In genomic region chr1:14768589-14769304, GRCh38 we compare ENCODE assay signal across 1 cellular context.
TF ChIP-seq lines count a peak whose summit lies in the region.

No MANE protein-coding gene starts in this region.

TF ChIP-seq in WTC11, 78 proteins besides CTCF, POLR2A, EP300 and RAD21 (continued from another document):
- no peak for TF ChIP-seq ATF6 (CRISPR knock-in tag; IDR thresholded peaks at IDR 0.05)
- no peak for TF ChIP-seq TEAD4 (CRISPR knock-in tag; IDR thresholded peaks at IDR 0.05)
- no peak for TF ChIP-seq FOXK1 (CRISPR knock-in tag; IDR thresholded peaks at IDR 0.05)
- TF ChIP-seq CREB1 (CRISPR knock-in tag; IDR thresholded peaks at IDR 0.05): no peak
- TF ChIP-seq IRF2 (CRISPR knock-in tag; IDR thresholded peaks at IDR 0.05; ENCODE audit: borderline replicate concordance, low read depth): no peak
- TF ChIP-seq SOX15 (CRISPR knock-in tag; IDR thresholded peaks at IDR 0.05): no peak
- TF ChIP-seq ATF1 (CRISPR knock-in tag; IDR thresholded peaks at IDR 0.05): no peak
- no peak for TF ChIP-seq KAT7 (CRISPR knock-in tag; IDR thresholded peaks at IDR 0.05; ENCODE audit: borderline replicate concordance)
